ENCODE assay signal across 9 cellular contexts in the genomic region with DNA sequence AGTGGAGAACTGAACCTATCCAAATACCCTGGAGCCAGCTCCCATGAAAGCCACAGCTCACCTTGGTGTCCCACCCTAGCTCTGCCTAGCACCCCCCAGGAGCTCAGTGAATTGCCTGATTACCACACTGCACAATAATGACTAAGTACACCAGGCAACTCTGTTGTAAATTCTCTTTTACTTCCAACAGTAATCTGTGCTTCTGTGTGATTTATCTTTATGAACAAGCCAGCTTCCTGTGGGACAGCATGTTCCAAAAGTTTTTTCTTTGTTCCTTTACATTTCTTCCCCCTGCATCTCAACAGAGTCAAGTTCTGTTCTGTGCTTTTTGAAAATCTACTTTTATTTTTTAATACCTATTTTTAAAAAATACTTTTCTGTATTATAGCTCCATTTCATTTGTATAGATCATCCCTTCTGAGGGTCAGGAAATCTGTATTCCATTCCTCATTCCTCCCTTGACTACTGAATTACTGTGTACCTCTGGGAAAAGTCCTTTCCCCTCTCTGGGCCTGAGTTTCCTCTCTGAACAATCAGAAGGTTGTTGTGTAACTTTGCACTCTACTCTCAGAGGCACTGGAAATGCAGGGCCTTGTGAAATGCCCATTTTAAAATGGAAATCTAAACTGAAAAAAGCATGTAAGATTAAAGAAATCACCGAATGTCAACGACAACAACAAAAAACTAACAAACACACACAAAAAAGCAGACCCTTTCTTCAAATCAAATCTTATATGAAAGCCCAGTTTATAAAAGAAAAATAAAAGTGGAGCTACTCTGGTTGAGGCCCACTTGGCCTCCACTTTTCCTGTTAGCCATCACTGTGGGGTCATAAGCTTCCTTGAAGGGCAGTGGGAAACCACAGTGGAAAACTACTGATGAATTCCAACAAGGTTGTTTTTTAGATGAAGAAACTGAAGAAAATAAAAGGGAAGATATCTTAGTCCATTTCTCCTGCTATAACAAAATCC. TPM values are rescaled to one million over a fixed set of nuclear protein-coding genes. Genes with fewer than 3 reads are reported as not detected.
DNase-seq lines count a peak whose midpoint lies in the region; ATAC-seq and TF ChIP-seq lines count a peak whose summit lies in the region.
"Had no signal": no experiment of that assay in that cellular context is flagged by ENCODE, and none has a peak within 500 bp of the region (broad histone marks: within the 10 kb centered on the region; RNA-seq: fewer than 3 reads in every experiment).

No MANE protein-coding gene starts in this region.

- intact Hi-C loops in left ventricle myocardium inferior (cut with micrococcal nuclease) (no loop called here), dorsolateral prefrontal cortex (cut with DNase I) (loop anchor here in 1 of 2 donors (5.0 kb wide), 1 partner anchor 44 kb away; no protein-coding TSS in a partner anchor)

- no peak overlapping the region for H3K4me2 ChIP-seq in skeletal muscle satellite cell (ENCODE audit: low read length)

- H3K9me3 ChIP-seq in left ventricle myocardium inferior (replicated peaks): no peaks in the 10 kb centered on the region
- no peaks in the 10 kb centered on the region for H3K9me3 ChIP-seq in skeletal muscle satellite cell (replicated peaks; ENCODE audit: low read length)
- H3K9me3 ChIP-seq: SJCRH30 had no signal

- H3K4me3 ChIP-seq in left ventricle myocardium inferior: no peak overlapping the region
- no peak overlapping the region for H3K4me3 ChIP-seq in skeletal muscle satellite cell (ENCODE audit: low read length)
- no peak overlapping the region for H3K4me3 ChIP-seq in dorsolateral prefrontal cortex
- H3K4me3 ChIP-seq: SJCRH30 had no signal

- ATAC-seq in HG02840 (IDR thresholded peaks at IDR 0.05; ENCODE audit: low FRiP score, unreplicated experiment): no peak
- no peak for ATAC-seq in GM18907 (IDR thresholded peaks at IDR 0.05; ENCODE audit: unreplicated experiment)

- DNase-seq in amniotic epithelial cell (ENCODE audit: low read depth) (peak; percentile 89), left ventricle myocardium inferior (no peak), dorsolateral prefrontal cortex (no peak)
- DNase-seq: amygdala, NCI-H187, SJCRH30 had no signal

- TF ChIP-seq CTCF in left ventricle myocardium inferior (IDR thresholded peaks at IDR 0.05; ENCODE audit: borderline replicate concordance) (no peak), dorsolateral prefrontal cortex (IDR thresholded peaks at IDR 0.05 in 54 of 56, conservative IDR thresholded peaks at IDR 0.05 in 2 of 56; ENCODE audit: low read depth in 1 of 56, partially characterized antibody in 56 of 56) (no peak)

- H3K27me3 ChIP-seq in left ventricle myocardium inferior (ENCODE audit: low read depth): no peaks in the 10 kb centered on the region
- H3K27me3 ChIP-seq in skeletal muscle satellite cell (ENCODE audit: control insufficient read depth, insufficient read depth, low read length): no peaks in the 10 kb centered on the region
- H3K27me3 ChIP-seq in dorsolateral prefrontal cortex: no peaks in the 10 kb centered on the region
- H3K27me3 ChIP-seq: SJCRH30 had no signal

- H3K27ac ChIP-seq in left ventricle myocardium inferior (replicated peaks) (peak overlapping the region; percentile 72), dorsolateral prefrontal cortex (no peak overlapping the region)
- H3K27ac ChIP-seq: SJCRH30 had no signal

- peaks cover 58% of the 10 kb centered on the region for H3K4me1 ChIP-seq in left ventricle myocardium inferior
- H3K4me1 ChIP-seq in skeletal muscle satellite cell (ENCODE audit: control insufficient read depth, insufficient read depth, low read length): peaks cover 25% of the 10 kb centered on the region

- H3K9ac ChIP-seq in skeletal muscle satellite cell (ENCODE audit: low read depth, low read length): peak overlapping the region; percentile 38

- peaks cover 86% of the 10 kb centered on the region for H3K36me3 ChIP-seq in left ventricle myocardium inferior
- no peaks in the 10 kb centered on the region for H3K36me3 ChIP-seq in skeletal muscle satellite cell (ENCODE audit: insufficient read depth, low read length)
- H3K36me3 ChIP-seq: SJCRH30 had no signal

RNA-seq across cellular contexts. Expression of gene GRPEL2, which starts 21.8 kb away (rescaled TPM):
- 7.6 TPM for total RNA-seq in left ventricle myocardium inferior
- total RNA-seq in skeletal muscle satellite cell (2012; rRNA removed): 23.4 and 25.6 TPM in 2 replicates
- 10 to 100 TPM in 119 of 120 experiments, 1 to 10 TPM in 1; 9.0 to 25.3 (median 17.3) TPM for total RNA-seq in dorsolateral prefrontal cortex

RNA-seq across cellular contexts. Expression of gene PCYOX1L, which starts 34.3 kb away (rescaled TPM):
- 3.2 TPM for total RNA-seq in left ventricle myocardium inferior
- 9.0 and 10.6 TPM in 2 replicates for total RNA-seq in skeletal muscle satellite cell (2012; rRNA removed)
- 10 to 100 TPM in 116 of 120 experiments, 1 to 10 TPM in 4; 7.2 to 29.4 (median 19.2) TPM for total RNA-seq in dorsolateral prefrontal cortex

RNA-seq across cellular contexts. Expression of gene AFAP1L1, which starts 51.9 kb away (rescaled TPM):
- 40.6 TPM for total RNA-seq in left ventricle myocardium inferior
- total RNA-seq in skeletal muscle satellite cell (2012; rRNA removed): 15.7 and 16.2 TPM in 2 replicates
- total RNA-seq in dorsolateral prefrontal cortex: 10 to 100 TPM in 3 of 120 experiments, 1 to 10 TPM in 116, under 1 TPM in 1; 0.86 to 11.0 (median 4.3) TPM

RNA-seq across cellular contexts. Expression of gene IL17B, which starts 55.6 kb away (rescaled TPM):
- total RNA-seq in left ventricle myocardium inferior: not detected
- 0.44 TPM in 1 of 2 replicates, not detected in the other for total RNA-seq in skeletal muscle satellite cell (2012; rRNA removed)
- 1 to 10 TPM in 1 of 120 experiments, under 1 TPM in 1, not detected in 118; 0.68 to 1.3 TPM for total RNA-seq in dorsolateral prefrontal cortex
